ENCODE assay signal across 8 cellular contexts in genomic region chr6:148051-148984, GRCh38.
DNase-seq lines count a peak whose midpoint lies in the region; ATAC-seq, FAIRE-seq and TF ChIP-seq lines count a peak whose summit lies in the region.
"Not testable (repeated sequence)": the region's sequence is repeated elsewhere in the genome, so short reads cannot be mapped to it uniquely, and the experiment has no call there.

No MANE protein-coding gene starts in this region.

- not testable (repeated sequence) for BruUV-seq in IMR-90 (replicated peaks; lab: Mats Ljungman, UMichigan)

- 87% methylated on average over 27 of the region's 61 CpGs; no CpG with 5 or more reads in 1 of the 2 experiments for WGBS in IMR-90 (ENCODE audit: extremely low coverage in 2 of 2, insufficient read length in 1 of 2), 2 experiments
- WGBS in esophagus squamous epithelium, 2 donors, result 60 to 91% methylated on average over 2 to 18 of the region's 61 CpGs
- WGBS in stomach, 5 donors, result 81 to 90% (median 85%) methylated on average over 35 to 61 of the region's 61 CpGs

- DNase-seq in GM12892 (ENCODE audit: insufficient read length) (peak; percentile 42), HCEC 1CT (peak; percentile 9), SJCRH30 (peak; percentile 45 to 52), activated T-cell treated with anti-CD3 and anti-CD28 coated beads for 48 hours (ENCODE audit: low read depth) (peak; percentile 96), neural crest cell (ENCODE audit: low read depth, low spot score) (peak; percentile 37), stomach (peak; percentile 50)
- not testable (repeated sequence) for DNase-seq in IMR-90; esophagus squamous epithelium (lab: John Stamatoyannopoulos, UW)

- H3K27ac ChIP-seq in IMR-90 (ENCODE audit: insufficient read depth, low read length); SJCRH30; esophagus squamous epithelium; stomach: not testable (repeated sequence)

- not testable (repeated sequence) for H3K23ac ChIP-seq in IMR-90 (ENCODE audit: low read depth, low read length)

- not testable (repeated sequence) for TF ChIP-seq EP300 in stomach (IDR thresholded peaks at IDR 0.05)

- in situ Hi-C loops in IMR-90 (cut with MboI; ENCODE audit: low sequenced_read_pairs), result not testable (repeated sequence)

- not testable (repeated sequence) for H2BK15ac ChIP-seq in IMR-90 (ENCODE audit: low read depth, low read length)

- H4K5ac ChIP-seq in IMR-90 (ENCODE audit: low read depth, low read length), result not testable (repeated sequence)

- H3K56ac ChIP-seq in IMR-90 (ENCODE audit: extremely low read depth, insufficient read depth, low read length), result not testable (repeated sequence)

- TF ChIP-seq POLR2A in GM12892 (IDR thresholded peaks at IDR 0.05; ENCODE audit: low read depth, low read length); IMR-90 (IDR thresholded peaks at IDR 0.05; ENCODE audit: low read depth, low read length); esophagus squamous epithelium (IDR thresholded peaks at IDR 0.05); stomach (IDR thresholded peaks at IDR 0.05): not testable (repeated sequence)

- H2BK5ac ChIP-seq in IMR-90 (ENCODE audit: low read depth, low read length, poor library complexity, severe bottlenecking), result not testable (repeated sequence)

- H3K27me3 ChIP-seq in IMR-90 (ENCODE audit: control insufficient read depth, insufficient read depth, low read length); SJCRH30; stomach: not testable (repeated sequence)
- H3K27me3 ChIP-seq in esophagus squamous epithelium, result peaks cover 0 to 22% (median 0%) of the 10 kb centered on the region in 4 donors

- not testable (repeated sequence) for H3K9ac ChIP-seq in IMR-90 (ENCODE audit: low read depth, low read length)

- peak; percentile 51 for ATAC-seq in IMR-90 (ENCODE audit: low read depth)

- not testable (repeated sequence) for H2AFZ ChIP-seq in IMR-90 (replicated peaks; ENCODE audit: low read length, poor library complexity)

- POLR2A ChIA-PET in IMR-90 (lab: Charles Lee; ENCODE audit: unreplicated experiment), result not testable (repeated sequence)

- H3K4me3 ChIP-seq in IMR-90 (ENCODE audit: insufficient read depth, low read depth, low read length); SJCRH30; esophagus squamous epithelium; stomach: not testable (repeated sequence)

- TF ChIP-seq CTCF in IMR-90 (conservative IDR thresholded peaks at IDR 0.05; ENCODE audit: low read depth, low read length) (peak; percentile 41), esophagus squamous epithelium (IDR thresholded peaks at IDR 0.05) (peak in 4 of 6 experiments; percentile 14 to 59 (median 17)), neural crest cell (conservative IDR thresholded peaks at IDR 0.05) (peak; percentile 62), stomach (IDR thresholded peaks at IDR 0.05) (peak in 5 of 7 experiments; percentile 5 to 31 (median 23))

- not testable (repeated sequence) for H3K36me3 ChIP-seq in IMR-90 (ENCODE audit: control insufficient read depth, insufficient read depth, low read length); SJCRH30; esophagus squamous epithelium; stomach

- not testable (repeated sequence) for H3K18ac ChIP-seq in IMR-90 (ENCODE audit: low read depth, low read length)

- not testable (repeated sequence) for H4K8ac ChIP-seq in IMR-90 (ENCODE audit: low read depth in 2 of 2, low read length in 2 of 2)

- not testable (repeated sequence) for H3K9me1 ChIP-seq in IMR-90 (ENCODE audit: insufficient read depth, low read length)

- H4K20me1 ChIP-seq in IMR-90 (ENCODE audit: insufficient read depth, low read length), result not testable (repeated sequence)

- intact Hi-C loops in IMR-90 (cut with micrococcal nuclease); esophagus squamous epithelium (cut with DNase I); stomach (cut with DNase I; ENCODE audit: low total_unique reads): not testable (repeated sequence)

- not testable (repeated sequence) for H3K14ac ChIP-seq in IMR-90 (replicated peaks; ENCODE audit: low read depth, low read length)

- peak; percentile 22 for TF ChIP-seq RAD21 in IMR-90 (IDR thresholded peaks at IDR 0.05; ENCODE audit: low read length)

- H3K4me1 Mint-ChIP-seq in neural crest cell, result not testable (repeated sequence)

- H4K91ac ChIP-seq in IMR-90 (ENCODE audit: insufficient read depth, low read depth, low read length), result not testable (repeated sequence)

- H3K9me3 ChIP-seq in IMR-90 (ENCODE audit: control insufficient read depth, insufficient read depth, low read length); SJCRH30 (replicated peaks); esophagus squamous epithelium; stomach: not testable (repeated sequence)

- H3K36me3 Mint-ChIP-seq in neural crest cell (ENCODE audit: low read depth), result not testable (repeated sequence)

- CTCF ChIA-PET in IMR-90 (lab: Yijun Ruan, JAX), result not testable (repeated sequence)

- not testable (repeated sequence) for H3K4me3 Mint-ChIP-seq in neural crest cell

- not testable (repeated sequence) for H3K9me3 Mint-ChIP-seq in neural crest cell

- not testable (repeated sequence) for H3K4me1 ChIP-seq in IMR-90 (ENCODE audit: control insufficient read depth, insufficient read depth, low read length); SJCRH30; esophagus squamous epithelium; stomach

- not testable (repeated sequence) for H3K79me1 ChIP-seq in IMR-90 (ENCODE audit: low read depth in 1 of 2, low read length in 2 of 2)

- dilution Hi-C loops in IMR-90 (cut with HindIII; ENCODE audit: low sequenced_read_pairs, unreplicated experiment), result not testable (repeated sequence)

- not testable (repeated sequence) for H2AK9ac ChIP-seq in IMR-90 (replicated peaks; ENCODE audit: low read depth, low read length, poor library complexity)

- not testable (repeated sequence) for H3K4me2 ChIP-seq in IMR-90 (ENCODE audit: low read depth, low read length)

- peaks cover 19% of the 10 kb centered on the region for H3K27me3 Mint-ChIP-seq in neural crest cell (ENCODE audit: low read depth)

- H2AK5ac ChIP-seq in IMR-90 (ENCODE audit: low read depth, low read length), result not testable (repeated sequence)

- H3K27ac Mint-ChIP-seq in neural crest cell (ENCODE audit: unreplicated experiment), result not testable (repeated sequence)

- FAIRE-seq in GM12892 (lab: Jason Lieb, UNC), result not testable (repeated sequence)

- H3K4ac ChIP-seq in IMR-90 (ENCODE audit: low read depth, low read length), result not testable (repeated sequence)

- not testable (repeated sequence) for H2BK120ac ChIP-seq in IMR-90 (ENCODE audit: low read depth, low read length)

- H2BK20ac ChIP-seq in IMR-90 (ENCODE audit: low read depth, low read length), result not testable (repeated sequence)
